ENCODE assay signal across 12 cellular contexts in genomic region chr3:41507336-41508062, GRCh38.
"Had no signal": no experiment of that assay in that cellular context is flagged by ENCODE, and none has a peak within 500 bp of the region (broad histone marks: within the 10 kb centered on the region; RNA-seq: fewer than 3 reads in every experiment).

No MANE protein-coding gene starts in this region.

- ATAC-seq: activated CD8-positive, alpha-beta T cell treated with anti-CD3 and anti-CD28 coated beads, Interleukin-2, amount 10 ng/mL, durations not matched to agents 7 days and 5 days; activated T-helper 17 cell treated with anti-CD3 and anti-CD28 coated beads, Interleukin-2, amount 50 U/mL, for 72 hours; effector memory CD8-positive, alpha-beta T cell; heart right ventricle; left lung had no signal

- H3K4me1 ChIP-seq: esophagus muscularis mucosa, heart right ventricle, left lung had no signal

- DNase-seq: activated CD4-positive, alpha-beta T cell treated with anti-CD3 and anti-CD28 coated beads for 48 hours; activated CD8-positive, alpha-beta memory T cell treated with anti-CD3 and anti-CD28 coated beads, Interleukin-2, amount 50 U/mL, for 48 hours; activated CD8-positive, alpha-beta T cell treated with anti-CD3 and anti-CD28 coated beads, Interleukin-2, amount 10 ng/mL, durations not matched to agents 7 days and 5 days; activated naive CD4-positive, alpha-beta T cell treated with anti-CD3 and anti-CD28 coated beads for 36 hours; effector memory CD8-positive, alpha-beta T cell; foreskin melanocyte; heart right ventricle; islet precursor cell; nephron progenitor cell had no signal

- H3K4me3 ChIP-seq: esophagus muscularis mucosa, heart right ventricle, left lung had no signal

- H3K27me3 ChIP-seq: esophagus muscularis mucosa, heart right ventricle, left lung had no signal

- H3K27ac ChIP-seq: esophagus muscularis mucosa, heart right ventricle, left lung had no signal

- H3K36me3 ChIP-seq: esophagus muscularis mucosa, heart right ventricle, left lung had no signal
